Comparison of ENCODE assay signal across 15 cellular contexts in the genomic region with DNA sequence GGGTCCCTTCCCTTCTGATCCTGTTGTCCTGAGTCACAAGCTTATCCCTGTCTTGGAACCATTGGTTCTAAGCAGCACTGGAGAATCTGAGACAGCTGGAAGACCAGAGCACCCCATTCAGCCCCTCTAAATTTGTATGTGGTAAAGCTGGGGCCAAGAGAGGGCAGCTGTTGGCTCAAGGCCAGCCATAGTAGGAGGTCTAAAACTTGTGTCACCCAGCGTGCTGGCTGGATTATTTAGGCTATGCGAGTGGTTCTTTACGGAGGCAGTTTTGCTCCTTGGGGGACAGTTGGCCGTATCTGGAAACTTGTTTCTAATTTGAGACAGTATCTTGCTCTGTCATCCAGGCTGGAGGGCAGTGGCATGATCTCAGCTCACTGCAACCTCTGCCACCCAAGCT.
DNase-seq lines count a peak whose midpoint lies in the region; ATAC-seq and TF ChIP-seq lines count a peak whose summit lies in the region.
"Had no signal": no experiment of that assay in that cellular context is flagged by ENCODE, and none has a peak within 500 bp of the region (broad histone marks: within the 10 kb centered on the region; RNA-seq: fewer than 3 reads in every experiment).

No MANE protein-coding gene starts in this region.

- WGBS in IMR-90 (ENCODE audit: extremely low coverage in 2 of 2, insufficient read length in 1 of 2), 2 experiments: no CpG with 5 or more reads among the region's 4 CpGs
- 71% methylated on average over 4 of the region's 4 CpGs; no CpG with 5 or more reads in 1 of the 2 donors for WGBS in upper lobe of left lung, 2 donors

- H2BK20ac ChIP-seq in IMR-90 (ENCODE audit: low read depth, low read length): no peak overlapping the region

- H4K91ac ChIP-seq in IMR-90 (ENCODE audit: insufficient read depth, low read depth, low read length): no peak overlapping the region

- CTCF ChIA-PET in IMR-90 (lab: Yijun Ruan, JAX): interaction anchor here (1.2 kb wide), 1 partner anchor 8 kb away, joined by 3 read pairs; no protein-coding TSS in a partner anchor

- H2BK5ac ChIP-seq in IMR-90 (ENCODE audit: low read depth, low read length, poor library complexity, severe bottlenecking): no peak overlapping the region

- peaks cover 10 to 40% of the 10 kb centered on the region in 2 experiments for H3K79me1 ChIP-seq in IMR-90 (ENCODE audit: low read depth in 1 of 2, low read length in 2 of 2)

- no peak overlapping the region for H3K14ac ChIP-seq in IMR-90 (replicated peaks; ENCODE audit: low read depth, low read length)

- TF ChIP-seq CTCF in IMR-90 (conservative IDR thresholded peaks at IDR 0.05; ENCODE audit: low read depth, low read length) (no peak), WERI-Rb-1 (IDR thresholded peaks at IDR 0.05; ENCODE audit: low read depth, low read length) (no peak), upper lobe of left lung (IDR thresholded peaks at IDR 0.05) (no peak)

- TF ChIP-seq RAD21 in IMR-90 (IDR thresholded peaks at IDR 0.05; ENCODE audit: low read length): no peak

- H4K8ac ChIP-seq in IMR-90 (ENCODE audit: low read depth in 2 of 2, low read length in 2 of 2): no peak overlapping the region

- in situ Hi-C loops in IMR-90 (cut with MboI; ENCODE audit: low sequenced_read_pairs): no loop called here

- no peak overlapping the region for H3K56ac ChIP-seq in IMR-90 (ENCODE audit: extremely low read depth, insufficient read depth, low read length)

- BruUV-seq in IMR-90 (replicated peaks; lab: Mats Ljungman, UMichigan): no TSS peak

- peak overlapping the region; percentile 3 for H2AK9ac ChIP-seq in IMR-90 (replicated peaks; ENCODE audit: low read depth, low read length, poor library complexity)

- H3K9me3 ChIP-seq in IMR-90 (ENCODE audit: control insufficient read depth, insufficient read depth, low read length) (peaks cover 11% of the 10 kb centered on the region), WERI-Rb-1 (ENCODE audit: severe bottlenecking) (peaks cover 4% of the 10 kb centered on the region), upper lobe of left lung (peaks cover 0 to 6% (median 2%) of the 10 kb centered on the region in 4 donors)
- H3K9me3 ChIP-seq: BE2C had no signal

- TF ChIP-seq EP300 in upper lobe of left lung (IDR thresholded peaks at IDR 0.05): no peak

- H3K4me1 ChIP-seq in IMR-90 (ENCODE audit: control insufficient read depth, insufficient read depth, low read length) (peaks cover 4% of the 10 kb centered on the region; the same call in 1 of the 2 replicates), upper lobe of left lung (peaks cover 0 to 23% (median 7%) of the 10 kb centered on the region in 4 donors)
- H3K4me1 ChIP-seq: A549 had no signal

- no peak overlapping the region for H3K4ac ChIP-seq in IMR-90 (ENCODE audit: low read depth, low read length)

- H3K9me1 ChIP-seq in IMR-90 (ENCODE audit: insufficient read depth, low read length): peaks cover 10% of the 10 kb centered on the region; the same call in 1 of the 2 replicates

- no peak overlapping the region for H3K9ac ChIP-seq in IMR-90 (ENCODE audit: low read depth, low read length)
- H3K9ac ChIP-seq: GM23248 had no signal

- no peak for DNase-seq in IMR-90
- DNase-seq in WERI-Rb-1: no peak
- DNase-seq in myocyte (ENCODE audit: low read depth): peak; percentile 97
- DNase-seq in upper lobe of left lung: no peak
- DNase-seq in NCI-H2171 (lab: John Stamatoyannopoulos, UW): no peak
- DNase-seq in amniotic stem cell (lab: John Stamatoyannopoulos, UW): no peak
- DNase-seq: BE2C; CD4-positive, CD25-positive, alpha-beta regulatory T cell; DMS53; GF-D8; GM23248; H7 had no signal

- intact Hi-C loops in IMR-90 (cut with micrococcal nuclease): no loop called here

- POLR2A ChIA-PET in IMR-90 (lab: Charles Lee; ENCODE audit: unreplicated experiment): no interaction called here

- ATAC-seq in IMR-90 (ENCODE audit: low read depth) (no peak), upper lobe of left lung (ENCODE audit: low FRiP score in 2 of 2) (no peak), GM18502 (IDR thresholded peaks at IDR 0.05; ENCODE audit: poor library complexity, unreplicated experiment) (no peak)
- ATAC-seq: A549, HepG2 had no signal

- no peaks in the 10 kb centered on the region for H3K27me3 ChIP-seq in IMR-90 (ENCODE audit: control insufficient read depth, insufficient read depth, low read length)
- H3K27me3 ChIP-seq in WERI-Rb-1 (ENCODE audit: insufficient read depth, low read depth, severe bottlenecking): no peaks in the 10 kb centered on the region
- no peaks in the 10 kb centered on the region for H3K27me3 ChIP-seq in upper lobe of left lung
- H3K27me3 ChIP-seq: BE2C had no signal

- peaks cover 29% of the 10 kb centered on the region for H4K20me1 ChIP-seq in IMR-90 (ENCODE audit: insufficient read depth, low read length)

- H3K4me2 ChIP-seq in IMR-90 (ENCODE audit: low read depth, low read length): no peak overlapping the region
- H3K4me2 ChIP-seq: A549 had no signal

- no peak overlapping the region for H2BK120ac ChIP-seq in IMR-90 (ENCODE audit: low read depth, low read length)

- peaks cover 4% of the 10 kb centered on the region; the same call in 1 of the 2 replicates for H3K36me3 ChIP-seq in IMR-90 (ENCODE audit: control insufficient read depth, insufficient read depth, low read length)
- H3K36me3 ChIP-seq in WERI-Rb-1: peaks cover 11% of the 10 kb centered on the region
- H3K36me3 ChIP-seq in upper lobe of left lung: no peaks in the 10 kb centered on the region
- H3K36me3 ChIP-seq: BE2C had no signal

- TF ChIP-seq POLR2A in IMR-90 (IDR thresholded peaks at IDR 0.05; ENCODE audit: low read depth, low read length) (no peak), upper lobe of left lung (IDR thresholded peaks at IDR 0.05) (no peak)

- H3K4me3 ChIP-seq in IMR-90 (ENCODE audit: insufficient read depth, low read depth, low read length): no peak overlapping the region
- H3K4me3 ChIP-seq in WERI-Rb-1 (ENCODE audit: low read depth, low read length): no peak overlapping the region
- no peak overlapping the region for H3K4me3 ChIP-seq in upper lobe of left lung
- H3K4me3 ChIP-seq: A549, GM23248 had no signal

- H3K27ac ChIP-seq in IMR-90 (ENCODE audit: insufficient read depth, low read length) (no peak overlapping the region), WERI-Rb-1 (peak overlapping the region; percentile 85), upper lobe of left lung (no peak overlapping the region)
- H3K27ac ChIP-seq: A549, GM23248 had no signal

- H2AFZ ChIP-seq in IMR-90 (replicated peaks; ENCODE audit: low read length, poor library complexity): no peak overlapping the region
- H2AFZ ChIP-seq: GM23248 had no signal

- H2AK5ac ChIP-seq in IMR-90 (ENCODE audit: low read depth, low read length): no peak overlapping the region

- no peak overlapping the region for H3K18ac ChIP-seq in IMR-90 (ENCODE audit: low read depth, low read length)

- H2BK15ac ChIP-seq in IMR-90 (ENCODE audit: low read depth, low read length): no peak overlapping the region

- no peak overlapping the region for H3K23ac ChIP-seq in IMR-90 (ENCODE audit: low read depth, low read length)

- dilution Hi-C loops in IMR-90 (cut with HindIII; ENCODE audit: low sequenced_read_pairs, unreplicated experiment): no loop called here

- no peak overlapping the region for H4K5ac ChIP-seq in IMR-90 (ENCODE audit: low read depth, low read length)

TF ChIP-seq in IMR-90, 13 proteins besides CTCF, POLR2A, EP300 and RAD21:
- TF ChIP-seq MAFK (IDR thresholded peaks at IDR 0.05; ENCODE audit: low read depth, low read length): no peak
- TF ChIP-seq NFE2L2 (IDR thresholded peaks at IDR 0.05; ENCODE audit: low read depth, low read length): no peak
